In genomic region chr9:104278929-104279500, GRCh38 we compare ENCODE assay signal across 27 cellular contexts.
"Had no signal": no experiment of that assay in that cellular context is flagged by ENCODE, and none has a peak within 500 bp of the region (broad histone marks: within the 10 kb centered on the region; RNA-seq: fewer than 3 reads in every experiment).

No MANE protein-coding gene starts in this region.

- H3K4me1 ChIP-seq: ascending aorta, parathyroid adenoma, psoas muscle had no signal

- H3K9me3 ChIP-seq: ascending aorta, psoas muscle, tibial artery had no signal

- H3K27me3 Mint-ChIP-seq: activated naive CD8-positive, alpha-beta T cell treated with anti-CD3 and anti-CD28 coated beads for 36 hours; naive B cell; stimulated activated memory B cell treated with anti-CD40 and anti-IgM and Interleukin-4, amounts not matched to agents 10 μg/mL and 1 μg/mL and 100 μg/mL, for 72 hours; stimulated activated naive CD8-positive, alpha-beta T cell treated with anti-CD3 and anti-CD28 coated beads, Interleukin-15, amount 100 ng/mL, for 72 hours had no signal

- DNase-seq: activated CD4-positive, alpha-beta T cell treated with anti-CD3 and anti-CD28 coated beads for 48 hours; activated CD4-positive, alpha-beta T cell treated with anti-CD3 and anti-CD28 coated beads, Interleukin-2, amount 50 U/mL, for 48 hours; activated CD8-positive, alpha-beta memory T cell treated with anti-CD3 and anti-CD28 coated beads for 24 hours; activated effector memory CD4-positive, alpha-beta T cell treated with Interleukin-2 at 50 U/mL for 16 hours; activated naive CD4-positive, alpha-beta T cell treated with Interleukin-2 at 50 U/mL for 16 hours; activated naive CD8-positive, alpha-beta T cell treated with anti-CD3 and anti-CD28 coated beads for 36 hours; dorsolateral prefrontal cortex; effector memory CD4-positive, alpha-beta T cell; left ventricle myocardium superior; naive B cell; nucleus accumbens; psoas muscle; stimulated activated CD4-positive, alpha-beta T cell treated with anti-CD3 and anti-CD28 coated beads, Interleukin-1b, Interleukin-23, amount 100 ng/mL, for 48 hours; stimulated activated CD4-positive, alpha-beta T cell treated with anti-CD3 and anti-CD28 coated beads, Interleukin-4, amount 100 ng/mL, for 4 hours; stimulated activated CD8-positive, alpha-beta memory T cell treated with anti-CD3 and anti-CD28 coated beads, Interleukin-4, amount 100 ng/mL, for 48 hours; stimulated activated naive CD8-positive, alpha-beta T cell treated with anti-CD3 and anti-CD28 coated beads, Interleukin-15, amount 100 ng/mL, for 72 hours; substantia nigra; tibial artery; WERI-Rb-1 had no signal

- H3K36me3 ChIP-seq: ascending aorta, cardiac muscle cell, tibial artery, WERI-Rb-1 had no signal

- H3K27ac ChIP-seq: ascending aorta, cardiac muscle cell, coronary artery, dorsolateral prefrontal cortex, parathyroid adenoma, psoas muscle, tibial artery, WERI-Rb-1 had no signal

- H3K27me3 ChIP-seq: ascending aorta, cardiac muscle cell, dorsolateral prefrontal cortex, tibial artery had no signal

- H3K27ac Mint-ChIP-seq: activated naive CD8-positive, alpha-beta T cell treated with anti-CD3 and anti-CD28 coated beads for 36 hours; brain; naive B cell; stimulated activated memory B cell treated with anti-CD40 and anti-IgM and Interleukin-4, amounts not matched to agents 10 μg/mL and 1 μg/mL and 100 μg/mL, for 72 hours; stimulated activated naive CD8-positive, alpha-beta T cell treated with anti-CD3 and anti-CD28 coated beads, Interleukin-15, amount 100 ng/mL, for 72 hours had no signal

- H3K4me1 Mint-ChIP-seq: activated naive CD8-positive, alpha-beta T cell treated with anti-CD3 and anti-CD28 coated beads for 36 hours; naive B cell; neural crest cell; stimulated activated memory B cell treated with anti-CD40 and anti-IgM and Interleukin-4, amounts not matched to agents 10 μg/mL and 1 μg/mL and 100 μg/mL, for 72 hours; stimulated activated naive CD8-positive, alpha-beta T cell treated with anti-CD3 and anti-CD28 coated beads, Interleukin-15, amount 100 ng/mL, for 72 hours had no signal

- H3K9me3 Mint-ChIP-seq: brain, neural crest cell had no signal

- H3K4me3 Mint-ChIP-seq: activated naive CD8-positive, alpha-beta T cell treated with anti-CD3 and anti-CD28 coated beads for 36 hours; brain; naive B cell; neural crest cell; stimulated activated memory B cell treated with anti-CD40 and anti-IgM and Interleukin-4, amounts not matched to agents 10 μg/mL and 1 μg/mL and 100 μg/mL, for 72 hours; stimulated activated naive CD8-positive, alpha-beta T cell treated with anti-CD3 and anti-CD28 coated beads, Interleukin-15, amount 100 ng/mL, for 72 hours had no signal

- H3K9ac ChIP-seq: parathyroid adenoma had no signal

- H3K36me3 Mint-ChIP-seq: activated naive CD8-positive, alpha-beta T cell treated with anti-CD3 and anti-CD28 coated beads for 36 hours; brain; naive B cell; stimulated activated memory B cell treated with anti-CD40 and anti-IgM and Interleukin-4, amounts not matched to agents 10 μg/mL and 1 μg/mL and 100 μg/mL, for 72 hours had no signal

- H3K4me3 ChIP-seq: cardiac muscle cell, psoas muscle, smooth muscle cell had no signal
